In genomic region chr11:17914957-17915356, GRCh38 we compare ENCODE assay signal across 18 cellular contexts.
DNase-seq lines count a peak whose midpoint lies in the region; ATAC-seq, FAIRE-seq and TF ChIP-seq lines count a peak whose summit lies in the region.
"Had no signal": no experiment of that assay in that cellular context is flagged by ENCODE, and none has a peak within 500 bp of the region (broad histone marks: within the 10 kb centered on the region; RNA-seq: fewer than 3 reads in every experiment).

No MANE protein-coding gene starts in this region.

- no peak for ATAC-seq in HepG2
- no peak for ATAC-seq in right lobe of liver
- no peak for ATAC-seq in GM12878
- ATAC-seq: A549; CD8-positive, alpha-beta T cell had no signal

- H3K36me3 ChIP-seq in HepG2 (replicated peaks in 1 of 2; ENCODE audit: control insufficient read depth in 1 of 2, insufficient read depth in 2 of 2, low read length in 2 of 2) = peaks cover 9 to 53% of the 10 kb centered on the region in 2 experiments; a peak in 4 of 5 replicates
- H3K36me3 ChIP-seq in right lobe of liver = no peaks in the 10 kb centered on the region
- H3K36me3 ChIP-seq in GM12878 (ENCODE audit: control insufficient read depth in 2 of 2, insufficient read depth in 2 of 2, low read length in 1 of 2) = peaks cover 0 to 4% of the 10 kb centered on the region in 2 experiments; a peak in 3 of 4 replicates
- H3K36me3 ChIP-seq in colonic mucosa = no peaks in the 10 kb centered on the region

- 97% methylated on average over 4 of the region's 4 CpGs for WGBS in HepG2 (ENCODE audit: low lambda C conversion rate)
- 94% methylated on average over 4 of the region's 4 CpGs for WGBS in right lobe of liver (ENCODE audit: insufficient coverage, low coverage, low lambda C conversion rate, missing lambda C conversion rate)
- WGBS in GM12878 (ENCODE audit: insufficient coverage, insufficient replicate concordance, low lambda C conversion rate, missing lambda C conversion rate) = 79% methylated on average over 4 of the region's 4 CpGs

- TF ChIP-seq POLR2A in HepG2 (IDR thresholded peaks at IDR 0.05; ENCODE audit: insufficient read depth in 1 of 2, low read depth in 2 of 2, low read length in 2 of 2) (no peak), right lobe of liver (IDR thresholded peaks at IDR 0.05) (no peak), GM12878 (IDR thresholded peaks at IDR 0.05; ENCODE audit: low read depth, low read length) (no peak)

- POLR2A ChIA-PET in HepG2 (lab: Yijun Ruan, JAX) = no interaction called here
- POLR2A ChIA-PET in GM12878 (lab: Charles Lee) = interaction anchor here (0.6 kb wide), 1 partner anchor 33 kb away, joined by 3 read pairs; no protein-coding TSS in a partner anchor

- H3K27me3 ChIP-seq in HepG2 (ENCODE audit: control insufficient read depth in 1 of 2, insufficient read depth in 2 of 2, low read length in 2 of 2) (no peaks in the 10 kb centered on the region), right lobe of liver (no peaks in the 10 kb centered on the region), GM12878 (replicated peaks in 1 of 2; ENCODE audit: control insufficient read depth in 2 of 2, insufficient read depth in 2 of 2, low read length in 1 of 2) (no peaks in the 10 kb centered on the region), colonic mucosa (no peaks in the 10 kb centered on the region)
- H3K27me3 ChIP-seq: BLaER1 treated with 17β-estradiol and CSF1 and Interleukin-3, amounts not matched to agents 10 nM and 100 nM had no signal

- TF ChIP-seq EP300 in HepG2 (IDR thresholded peaks at IDR 0.05; ENCODE audit: low read depth in 2 of 2, low read length in 2 of 2) (no peak), HepG2 (CRISPR knock-in tag; IDR thresholded peaks at IDR 0.05; ENCODE audit: borderline replicate concordance) (no peak), GM12878 (IDR thresholded peaks at IDR 0.05; ENCODE audit: borderline replicate concordance in 1 of 2, control insufficient read depth in 1 of 2, low read depth in 2 of 2, low read length in 2 of 2) (no peak)

- H4K20me1 ChIP-seq in HepG2 (ENCODE audit: insufficient read depth, low read length) (no peaks in the 10 kb centered on the region), GM12878 (ENCODE audit: control insufficient read depth, insufficient read depth) (no peaks in the 10 kb centered on the region)
- H4K20me1 ChIP-seq: BLaER1 treated with 17β-estradiol and CSF1 and Interleukin-3, amounts not matched to agents 10 nM and 100 nM had no signal

- H3K4me3 ChIP-seq in HepG2 (replicated peaks in 1 of 3; ENCODE audit: insufficient read depth in 1 of 3, low read depth in 2 of 3, low read length in 3 of 3) (no peak overlapping the region), right lobe of liver (no peak overlapping the region), GM12878 (no peak overlapping the region), colonic mucosa (no peak overlapping the region)
- H3K4me3 ChIP-seq: A549; BLaER1 treated with 17β-estradiol and CSF1 and Interleukin-3, amounts not matched to agents 10 nM and 100 nM had no signal

- no peak overlapping the region for H3K27ac ChIP-seq in HepG2 (ENCODE audit: extremely low read length, insufficient read depth, low read length)
- no peak overlapping the region for H3K27ac ChIP-seq in right lobe of liver
- H3K27ac ChIP-seq in GM12878 (ENCODE audit: control insufficient read depth, insufficient read depth) = no peak overlapping the region
- no peak overlapping the region for H3K27ac ChIP-seq in colonic mucosa
- H3K27ac ChIP-seq: 22Rv1; A549; BLaER1 treated with 17β-estradiol and CSF1 and Interleukin-3, amounts not matched to agents 10 nM and 100 nM; C4-2B had no signal

- CTCF ChIA-PET in HepG2 (lab: Yijun Ruan, JAX; ENCODE audit: low intra/inter-chr PET ratio, low total read pairs) = no interaction called here
- CTCF ChIA-PET in GM12878 (lab: Yijun Ruan, JAX) = interaction anchor here (1.1 to 3.3 kb wide), 3 partner anchors 12 to 184 kb away, joined by 4 to 12 read pairs (median 5); no protein-coding TSS in a partner anchor

- intact Hi-C loops in HepG2 (cut with micrococcal nuclease; ENCODE audit: unreplicated experiment) = no loop called here
- intact Hi-C loops in right lobe of liver (cut with DNase I) = no loop called here
- intact Hi-C loops in GM12878 (cut with micrococcal nuclease; ENCODE audit: unreplicated experiment) = no loop called here
- intact Hi-C loops in colonic mucosa (cut with DNase I) = no loop called here

- no peak overlapping the region for H2AFZ ChIP-seq in HepG2 (ENCODE audit: low read length)
- no peak overlapping the region for H2AFZ ChIP-seq in GM12878 (ENCODE audit: control insufficient read depth, low read depth, low read length)

- FAIRE-seq in HepG2 (lab: Jason Lieb, UNC) (no peak), GM12878 (lab: Jason Lieb, UNC) (no peak)
- FAIRE-seq: A549, GM12891 had no signal

- H3K79me2 ChIP-seq in HepG2 (ENCODE audit: insufficient read depth, low read length) = no peaks in the 10 kb centered on the region
- no peaks in the 10 kb centered on the region for H3K79me2 ChIP-seq in GM12878 (ENCODE audit: control insufficient read depth, insufficient read depth, low read length)

- H3K9ac ChIP-seq in HepG2 (ENCODE audit: insufficient read depth, low read depth, low read length) (no peak overlapping the region), GM12878 (ENCODE audit: control insufficient read depth, insufficient read depth, low read length) (no peak overlapping the region), colonic mucosa (ENCODE audit: low read depth in 2 of 2, low read length in 2 of 2) (no peak overlapping the region)
- H3K9ac ChIP-seq: BLaER1 treated with 17β-estradiol and CSF1 and Interleukin-3, amounts not matched to agents 10 nM and 100 nM had no signal

- TF ChIP-seq RAD21 in HepG2 (CRISPR knock-in tag; IDR thresholded peaks at IDR 0.05) (no peak), GM12878 (IDR thresholded peaks at IDR 0.05; ENCODE audit: insufficient read depth, low read depth, low read length) (no peak)

- in situ Hi-C loops in HepG2 (cut with HindIII; ENCODE audit: extremely low pct_ligation_motif_present, low pct_unique_long_range_greater_than_20kb) (no loop called here), GM12878 (cut with MboI) (no loop called here)

- SMC1A ChIA-PET in GM12878 (lab: Charles Lee; ENCODE audit: uncharacterized antibody, unreplicated experiment) = interaction anchor here (1.0 to 1.8 kb wide), 3 partner anchors 9 to 15 kb away, joined by 3 to 4 read pairs (median 3); no protein-coding TSS in a partner anchor

- H3K9me3 ChIP-seq in HepG2 (ENCODE audit: low read length) (no peaks in the 10 kb centered on the region), right lobe of liver (no peaks in the 10 kb centered on the region), GM12878 (replicated peaks; ENCODE audit: control insufficient read depth, insufficient read depth, low read length) (no peaks in the 10 kb centered on the region), colonic mucosa (no peaks in the 10 kb centered on the region)
- H3K9me3 ChIP-seq: A549; BLaER1 treated with 17β-estradiol and CSF1 and Interleukin-3, amounts not matched to agents 10 nM and 100 nM had no signal

- TF ChIP-seq CTCF in HepG2 (CRISPR knock-in tag; IDR thresholded peaks at IDR 0.05) = no peak
- no peak for TF ChIP-seq CTCF in right lobe of liver (IDR thresholded peaks at IDR 0.05)
- TF ChIP-seq CTCF in GM12878 (IDR thresholded peaks at IDR 0.05 in 2 of 3, conservative IDR thresholded peaks at IDR 0.05 in 1 of 3; ENCODE audit: control insufficient read depth in 2 of 3, extremely low read depth in 1 of 3, insufficient read depth in 1 of 3, low read depth in 3 of 3, low read length in 3 of 3) = no peak
- no peak for TF ChIP-seq CTCF in colonic mucosa (IDR thresholded peaks at IDR 0.05)

- BruUV-seq in HepG2 (replicated peaks; lab: Mats Ljungman, UMichigan) (no TSS peak), GM12878 (replicated peaks; lab: Mats Ljungman, UMichigan) (no TSS peak)

- no peak for DNase-seq in HepG2 (ENCODE audit: low spot score)
- no peak for DNase-seq in right lobe of liver
- DNase-seq in GM12878 (ENCODE audit: low read depth, low spot score) = no peak
- no peak for DNase-seq in COR-L47 (lab: John Stamatoyannopoulos, UW)
- no peak for DNase-seq in colonic mucosa
- DNase-seq: AML-193; CD4-positive, alpha-beta T cell; CD8-positive, alpha-beta T cell; DMS 273 treated with DMSO at 0.1 percent for 48 hours; DMS153; DMS79; DND-41; GDM1 had no signal

- no peak overlapping the region for H3K4me2 ChIP-seq in HepG2 (ENCODE audit: low read depth, low read length)
- no peak overlapping the region for H3K4me2 ChIP-seq in GM12878 (ENCODE audit: control insufficient read depth, insufficient read depth)
- H3K4me2 ChIP-seq: A549; BLaER1 treated with 17β-estradiol and CSF1 and Interleukin-3, amounts not matched to agents 10 nM and 100 nM had no signal

- H3K4me1 ChIP-seq in HepG2 (ENCODE audit: insufficient read depth, low read length) (no peaks in the 10 kb centered on the region), right lobe of liver (no peaks in the 10 kb centered on the region), GM12878 (ENCODE audit: control insufficient read depth, insufficient read depth, low read length) (no peaks in the 10 kb centered on the region), colonic mucosa (no peaks in the 10 kb centered on the region)
- H3K4me1 ChIP-seq: A549 had no signal

- RAD21 ChIA-PET in GM12878 (lab: Charles Lee; ENCODE audit: unreplicated experiment) = no interaction called here

TF ChIP-seq in HepG2, 621 proteins besides CTCF, POLR2A, EP300 and RAD21 (continues in another document):
- TF ChIP-seq ZNF24 (IDR thresholded peaks at IDR 0.05) (peak; percentile 80), HDAC1 (CRISPR knock-in tag; IDR thresholded peaks at IDR 0.05) (no peak)

TF ChIP-seq in GM12878, 131 proteins besides CTCF, POLR2A, EP300 and RAD21:
- TF ChIP-seq ZNF24 (IDR thresholded peaks at IDR 0.05) (peak; percentile 59; the same call in 1 of the 2 replicates), BRCA1 (IDR thresholded peaks at IDR 0.05; ENCODE audit: low read depth, low read length) (no peak)

Comparison
In these comparisons a context has a peak if more than half of its experiments do, and no peak if none do; other contexts are left out.
1. Of the 75 proteins assayed by ChIP-seq in both HepG2 and GM12878: peak only in HepG2: none; only in GM12878: none; in both: ZNF24; in neither: 74.